ENCODE assay signal across 16 cellular contexts in the genomic region with DNA sequence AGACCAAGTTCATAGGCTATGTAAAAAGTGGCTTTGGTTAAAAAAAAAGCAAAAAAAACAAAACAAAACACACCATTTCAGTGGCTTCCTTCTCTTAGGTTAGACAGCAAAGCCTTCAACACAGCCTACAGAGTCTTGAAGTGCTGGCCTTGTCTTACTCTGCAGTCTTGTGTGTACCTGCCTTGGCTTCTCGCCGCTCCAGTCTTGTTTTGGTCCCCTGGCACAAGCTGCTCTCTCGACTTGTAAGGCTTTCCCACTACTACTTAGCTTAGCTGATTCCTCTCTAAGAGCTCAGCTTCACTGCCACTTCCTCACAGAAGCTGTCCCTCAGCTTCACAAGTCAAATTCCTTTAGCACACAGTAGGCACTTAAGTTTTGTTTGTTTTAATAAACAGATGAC.
"Had no signal": no experiment of that assay in that cellular context is flagged by ENCODE, and none has a peak within 500 bp of the region (broad histone marks: within the 10 kb centered on the region; RNA-seq: fewer than 3 reads in every experiment).

No MANE protein-coding gene starts in this region.

- H3K27me3 ChIP-seq: dorsolateral prefrontal cortex, pancreas, stomach, testis had no signal

- H3K27ac ChIP-seq: dorsolateral prefrontal cortex, pancreas, stomach, testis, WERI-Rb-1 had no signal

- H3K36me3 ChIP-seq: pancreas had no signal

- DNase-seq: activated CD4-positive, alpha-beta T cell treated with anti-CD3 and anti-CD28 coated beads, Interleukin-2, amount 50 U/mL, for 4 hours; activated gamma-delta T cell treated with Interleukin-2 at 50 U/mL for 16 hours; amniotic stem cell; dorsolateral prefrontal cortex; erythroblast; head of caudate nucleus; mesendoderm; naive thymus-derived CD4-positive, alpha-beta T cell; pancreas; stimulated activated CD4-positive, alpha-beta T cell treated with anti-CD3 and anti-CD28 coated beads, Interleukin-4, amount 100 ng/mL, for 1 hour; stomach; T-helper 2 cell; testis; WERI-Rb-1 had no signal

- H3K9me3 ChIP-seq: pancreas, testis had no signal

- H3K4me1 ChIP-seq: pancreas, testis had no signal

- H3K4me3 ChIP-seq: dorsolateral prefrontal cortex, pancreas, smooth muscle cell, stomach, testis had no signal

- H3K4me2 ChIP-seq: smooth muscle cell had no signal

- ATAC-seq: naive thymus-derived CD4-positive, alpha-beta T cell; pancreas; sciatic nerve had no signal
